Comparison of ENCODE assay signal across 1 cellular context in genomic region chr19:48391100-48392005, GRCh38.
TF ChIP-seq lines count a peak whose summit lies in the region.

Gene KDELR1, minus strand, starts transcription at chr19:48391551. Its CDS starts 193 bp downstream, at chr19:48391358.

TF ChIP-seq in HepG2, 621 proteins besides CTCF, POLR2A, EP300 and RAD21 (continued from another document and continues in another):
- TF ChIP-seq ZNF720 (CRISPR knock-in tag; IDR thresholded peaks at IDR 0.05) (no peak), UBTF (CRISPR knock-in tag; IDR thresholded peaks at IDR 0.05) (no peak), CEBPB (IDR thresholded peaks at IDR 0.05; ENCODE audit: borderline replicate concordance, low read depth, low read length) (no peak), ZBTB4 (CRISPR knock-in tag; IDR thresholded peaks at IDR 0.05; ENCODE audit: borderline replicate concordance) (peak; percentile 58; the same call in 1 of the 2 replicates), CBX2 (IDR thresholded peaks at IDR 0.05; ENCODE audit: low read depth, low read length) (no peak), CBX2 (CRISPR knock-in tag; IDR thresholded peaks at IDR 0.05; ENCODE audit: low read depth) (no peak), WIZ (CRISPR knock-in tag; IDR thresholded peaks at IDR 0.05) (no peak), ZEB1 (IDR thresholded peaks at IDR 0.05; ENCODE audit: insufficient replicate concordance, low read depth) (peak; percentile 22), NFIC (IDR thresholded peaks at IDR 0.05; ENCODE audit: low read length) (no peak), ASH2L (IDR thresholded peaks at IDR 0.05; ENCODE audit: insufficient read length, low read depth, low read length) (peak; percentile 22), CREB3 (CRISPR knock-in tag; IDR thresholded peaks at IDR 0.05) (no peak), ERF (CRISPR knock-in tag; IDR thresholded peaks at IDR 0.05) (peak; percentile 61; the same call in 1 of the 2 replicates), TCF7 (IDR thresholded peaks at IDR 0.05; ENCODE audit: low read depth) (no peak), NONO (IDR thresholded peaks at IDR 0.05) (no peak), NONO (CRISPR knock-in tag; conservative IDR thresholded peaks at IDR 0.05) (0 out of 2 replicates have a peak, but pooled peaks have one; percentile 61), MAZ (IDR thresholded peaks at IDR 0.05; ENCODE audit: borderline replicate concordance, low read depth, low read length) (peak; percentile 83; the same call in 1 of the 2 replicates), MAZ (CRISPR knock-in tag; IDR thresholded peaks at IDR 0.05; ENCODE audit: low read depth) (0 out of 2 replicates have a peak, but pooled peaks have one; percentile 23), ZNF687 (CRISPR knock-in tag; IDR thresholded peaks at IDR 0.05) (peak; percentile 58; the same call in 1 of the 2 replicates), YY1 (IDR thresholded peaks at IDR 0.05; ENCODE audit: insufficient read depth, insufficient replicate concordance, low read depth, low read length) (no peak), ATF1 (CRISPR knock-in tag; IDR thresholded peaks at IDR 0.05) (no peak), TEAD2 (CRISPR knock-in tag; IDR thresholded peaks at IDR 0.05) (no peak), TERF1 (CRISPR knock-in tag; IDR thresholded peaks at IDR 0.05) (no peak), ZSCAN21 (CRISPR knock-in tag; IDR thresholded peaks at IDR 0.05; ENCODE audit: borderline replicate concordance) (no peak), ZNF891 (CRISPR knock-in tag; IDR thresholded peaks at IDR 0.05) (no peak; the same call in 1 of the 2 replicates), ZNF253 (CRISPR knock-in tag; IDR thresholded peaks at IDR 0.05; ENCODE audit: borderline replicate concordance) (no peak), GTF3A (CRISPR knock-in tag; conservative IDR thresholded peaks at IDR 0.05) (no peak), ZNF574 (CRISPR knock-in tag; IDR thresholded peaks at IDR 0.05) (no peak), ZNF782 (CRISPR knock-in tag; IDR thresholded peaks at IDR 0.05; ENCODE audit: borderline replicate concordance) (no peak), SOX6 (IDR thresholded peaks at IDR 0.05) (no peak), SOX6 (CRISPR knock-in tag; IDR thresholded peaks at IDR 0.05) (0 out of 2 replicates have a peak, but pooled peaks have one; percentile 15), ZNF264 (CRISPR knock-in tag; IDR thresholded peaks at IDR 0.05) (no peak), MNT (IDR thresholded peaks at IDR 0.05) (no peak), HOXA5 (CRISPR knock-in tag; IDR thresholded peaks at IDR 0.05) (0 out of 2 replicates have a peak, but pooled peaks have one; percentile 9), BCL6 (CRISPR knock-in tag; IDR thresholded peaks at IDR 0.05) (no peak), NCOA1 (CRISPR knock-in tag; IDR thresholded peaks at IDR 0.05) (no peak), ZNF761 (CRISPR knock-in tag; conservative IDR thresholded peaks at IDR 0.05) (peak; percentile 18; the same call in 1 of the 2 replicates), SYNCRIP (IDR thresholded peaks at IDR 0.05; ENCODE audit: insufficient read depth, low read depth, low read length) (no peak), ZNF512B (CRISPR knock-in tag; IDR thresholded peaks at IDR 0.05; ENCODE audit: borderline replicate concordance) (no peak; the same call in 1 of the 2 replicates), HIC2 (CRISPR knock-in tag; IDR thresholded peaks at IDR 0.05; ENCODE audit: low read depth) (0 out of 2 replicates have a peak, but pooled peaks have one; percentile 3)
